In genomic region chr18:65235966-65236634, GRCh38 we compare ENCODE assay signal across 12 cellular contexts.
DNase-seq lines count a peak whose midpoint lies in the region; ATAC-seq and TF ChIP-seq lines count a peak whose summit lies in the region.
"Had no signal": no experiment of that assay in that cellular context is flagged by ENCODE, and none has a peak within 500 bp of the region (broad histone marks: within the 10 kb centered on the region; RNA-seq: fewer than 3 reads in every experiment).

No MANE protein-coding gene starts in this region.

- no peak overlapping the region for H2BK12ac ChIP-seq in neuronal stem cell (ENCODE audit: low read length)

- no peak overlapping the region for H3K4me3 Mint-ChIP-seq in activated T-cell treated with anti-CD3 and anti-CD28 coated beads, Interleukin-2, amount 50 U/mL, for 24 hours
- no peak overlapping the region for H3K4me3 Mint-ChIP-seq in activated CD8-positive, alpha-beta T cell treated with anti-CD3 and anti-CD28 coated beads for 36 hours
- H3K4me3 Mint-ChIP-seq: HFFc6; naive thymus-derived CD4-positive, alpha-beta T cell had no signal

- H3K27me3 Mint-ChIP-seq in activated T-cell treated with anti-CD3 and anti-CD28 coated beads, Interleukin-2, amount 50 U/mL, for 24 hours = no peaks in the 10 kb centered on the region
- no peaks in the 10 kb centered on the region for H3K27me3 Mint-ChIP-seq in activated CD8-positive, alpha-beta T cell treated with anti-CD3 and anti-CD28 coated beads for 36 hours
- H3K27me3 Mint-ChIP-seq: naive thymus-derived CD4-positive, alpha-beta T cell had no signal

- no peak overlapping the region for H3K23ac ChIP-seq in neuronal stem cell (ENCODE audit: low read depth, low read length, poor library complexity)

- H2BK15ac ChIP-seq in neuronal stem cell (ENCODE audit: low read length) = no peak overlapping the region

- no peak overlapping the region for H2BK5ac ChIP-seq in neuronal stem cell (ENCODE audit: low read length)

- H3K4me1 ChIP-seq in neuronal stem cell (ENCODE audit: control insufficient read depth in 2 of 2, insufficient read depth in 1 of 2, low read depth in 1 of 2, low read length in 2 of 2) = peaks cover 2 to 3% of the 10 kb centered on the region in 2 donors
- H3K4me1 ChIP-seq: heart left ventricle, suprapubic skin had no signal

- no peak for TF ChIP-seq CTCF in astrocyte of the spinal cord (IDR thresholded peaks at IDR 0.05; ENCODE audit: low read depth, low read length)
- no peak for TF ChIP-seq CTCF in activated CD8-positive, alpha-beta T cell treated with anti-CD3 and anti-CD28 coated beads for 36 hours (IDR thresholded peaks at IDR 0.05)

- H3K14ac ChIP-seq in neuronal stem cell (ENCODE audit: low read length) = no peak overlapping the region

- intact Hi-C loops in activated CD8-positive, alpha-beta T cell treated with anti-CD3 and anti-CD28 coated beads for 36 hours (cut with micrococcal nuclease) = no loop called here

- H3K4me2 ChIP-seq in neuronal stem cell (ENCODE audit: insufficient read depth, low read length, poor library complexity, severe bottlenecking) = no peak overlapping the region

- no peak overlapping the region for H2AK5ac ChIP-seq in neuronal stem cell (ENCODE audit: low read depth, low read length)

- H3K4ac ChIP-seq in neuronal stem cell (ENCODE audit: low read length) = no peak overlapping the region

- H3K9ac ChIP-seq in neuronal stem cell (ENCODE audit: low read depth, low read length, poor library complexity) = no peak overlapping the region

- in situ Hi-C loops in astrocyte of the spinal cord (cut with HindIII; ENCODE audit: low sequenced_read_pairs) = no loop called here

- H3K4me1 Mint-ChIP-seq in activated T-cell treated with anti-CD3 and anti-CD28 coated beads, Interleukin-2, amount 50 U/mL, for 24 hours (ENCODE audit: low read depth) = no peaks in the 10 kb centered on the region
- H3K4me1 Mint-ChIP-seq in activated CD8-positive, alpha-beta T cell treated with anti-CD3 and anti-CD28 coated beads for 36 hours (ENCODE audit: low read depth) = no peaks in the 10 kb centered on the region
- H3K4me1 Mint-ChIP-seq: naive thymus-derived CD4-positive, alpha-beta T cell had no signal

- no peaks in the 10 kb centered on the region for H3K27me3 ChIP-seq in neuronal stem cell (ENCODE audit: control insufficient read depth in 3 of 3, insufficient read depth in 3 of 3, low read depth in 1 of 3, low read length in 3 of 3)
- H3K27me3 ChIP-seq: heart left ventricle, suprapubic skin had no signal

- peak overlapping the region; percentile 81 for H2AFZ ChIP-seq in neuronal stem cell (ENCODE audit: low read length)

- no peaks in the 10 kb centered on the region for H3K79me1 ChIP-seq in neuronal stem cell (ENCODE audit: low read depth, low read length)

- H3K9me3 ChIP-seq in neuronal stem cell (replicated peaks in 1 of 2; ENCODE audit: control insufficient read depth in 2 of 2, insufficient read depth in 1 of 2, low read depth in 1 of 2, low read length in 2 of 2) = no peaks in the 10 kb centered on the region
- H3K9me3 ChIP-seq: heart left ventricle, suprapubic skin had no signal

- DNase-seq in H4 (ENCODE audit: low spot score) = peak; percentile 61
- peak; percentile 44 to 80 for DNase-seq in NCI-H446 (lab: John Stamatoyannopoulos, UW)
- DNase-seq in astrocyte of the spinal cord (ENCODE audit: low read depth, low spot score) = peak; percentile 27
- no peak for DNase-seq in neuronal stem cell (ENCODE audit: low spot score)
- DNase-seq in cerebellum (ENCODE audit: low spot score) = no peak
- DNase-seq in stimulated activated CD4-positive, alpha-beta T cell treated with anti-CD3 and anti-CD28 coated beads, Interleukin-1b, Interleukin-23, amount 100 ng/mL, for 48 hours = no peak
- no peak for DNase-seq in activated T-cell treated with anti-CD3 and anti-CD28 coated beads, Interleukin-2, amount 50 U/mL, for 24 hours
- DNase-seq in activated CD8-positive, alpha-beta T cell treated with anti-CD3 and anti-CD28 coated beads for 36 hours = no peak
- DNase-seq: heart left ventricle; HFFc6; naive thymus-derived CD4-positive, alpha-beta T cell had no signal

- no peak overlapping the region for H4K8ac ChIP-seq in neuronal stem cell (ENCODE audit: low read depth, low read length)

- H2BK120ac ChIP-seq in neuronal stem cell (ENCODE audit: low read depth, low read length) = no peak overlapping the region

- peaks cover 4% of the 10 kb centered on the region for H3K9me3 Mint-ChIP-seq in activated T-cell treated with anti-CD3 and anti-CD28 coated beads, Interleukin-2, amount 50 U/mL, for 24 hours
- H3K9me3 Mint-ChIP-seq in activated CD8-positive, alpha-beta T cell treated with anti-CD3 and anti-CD28 coated beads for 36 hours = peaks cover 8% of the 10 kb centered on the region

- ATAC-seq in activated CD8-positive, alpha-beta T cell treated with anti-CD3 and anti-CD28 coated beads for 36 hours = no peak
- ATAC-seq: heart left ventricle; naive thymus-derived CD4-positive, alpha-beta T cell had no signal

- H3K27ac ChIP-seq in neuronal stem cell (replicated peaks; ENCODE audit: low read length) = no peak overlapping the region
- H3K27ac ChIP-seq: heart left ventricle, suprapubic skin had no signal

- no peak overlapping the region for H3K27ac Mint-ChIP-seq in activated T-cell treated with anti-CD3 and anti-CD28 coated beads, Interleukin-2, amount 50 U/mL, for 24 hours
- no peak overlapping the region for H3K27ac Mint-ChIP-seq in activated CD8-positive, alpha-beta T cell treated with anti-CD3 and anti-CD28 coated beads for 36 hours
- H3K27ac Mint-ChIP-seq: HFFc6; naive thymus-derived CD4-positive, alpha-beta T cell had no signal

- no peak overlapping the region for H3K4me3 ChIP-seq in astrocyte of the spinal cord (ENCODE audit: low read depth, low read length)
- no peak overlapping the region for H3K4me3 ChIP-seq in neuronal stem cell (ENCODE audit: low read length in 2 of 2)
- H3K4me3 ChIP-seq: heart left ventricle, suprapubic skin had no signal

- H3K36me3 Mint-ChIP-seq in activated T-cell treated with anti-CD3 and anti-CD28 coated beads, Interleukin-2, amount 50 U/mL, for 24 hours (ENCODE audit: low read depth) = no peaks in the 10 kb centered on the region
- H3K36me3 Mint-ChIP-seq in activated CD8-positive, alpha-beta T cell treated with anti-CD3 and anti-CD28 coated beads for 36 hours (ENCODE audit: low read depth) = no peaks in the 10 kb centered on the region
- H3K36me3 Mint-ChIP-seq: naive thymus-derived CD4-positive, alpha-beta T cell had no signal

- H3K18ac ChIP-seq in neuronal stem cell (ENCODE audit: low read length) = no peak overlapping the region

- POLR2A ChIA-PET in activated CD8-positive, alpha-beta T cell treated with anti-CD3 and anti-CD28 coated beads for 36 hours (lab: Charles Lee) = no interaction called here

- no CpG with 5 or more reads among the region's 7 CpGs for WGBS in neuronal stem cell (ENCODE audit: extremely low coverage in 2 of 2, insufficient read length in 2 of 2, insufficient replicate concordance in 1 of 2), 2 donors

- H3K36me3 ChIP-seq in neuronal stem cell (replicated peaks in 1 of 2; ENCODE audit: control insufficient read depth in 2 of 2, insufficient read depth in 2 of 2, low read length in 2 of 2) = no peaks in the 10 kb centered on the region
- H3K36me3 ChIP-seq: heart left ventricle, suprapubic skin had no signal

- CTCF ChIA-PET in activated CD8-positive, alpha-beta T cell treated with anti-CD3 and anti-CD28 coated beads for 36 hours (lab: Charles Lee) = interaction anchor here (1.2 kb wide), 1 partner anchor 9 kb away, joined by 3 read pairs; no protein-coding TSS in a partner anchor

- H4K91ac ChIP-seq in neuronal stem cell (ENCODE audit: low read depth, low read length, poor library complexity) = no peak overlapping the region

Comparison
In these comparisons a context has a peak if more than half of its experiments do, and no peak if none do; other contexts are left out.
1. DNase-seq: peak in H4 (single experiment), NCI-H446 (2 of 2) and astrocyte of the spinal cord (single experiment); none in neuronal stem cell (single experiment), cerebellum (single experiment), stimulated activated CD4-positive, alpha-beta T cell treated with anti-CD3 and anti-CD28 coated beads, Interleukin-1b, Interleukin-23, amount 100 ng/mL, for 48 hours (single experiment), activated T-cell treated with anti-CD3 and anti-CD28 coated beads, Interleukin-2, amount 50 U/mL, for 24 hours (single experiment) and activated CD8-positive, alpha-beta T cell treated with anti-CD3 and anti-CD28 coated beads for 36 hours (single experiment).